Comparison of ENCODE assay signal across 39 cellular contexts in the genomic region with DNA sequence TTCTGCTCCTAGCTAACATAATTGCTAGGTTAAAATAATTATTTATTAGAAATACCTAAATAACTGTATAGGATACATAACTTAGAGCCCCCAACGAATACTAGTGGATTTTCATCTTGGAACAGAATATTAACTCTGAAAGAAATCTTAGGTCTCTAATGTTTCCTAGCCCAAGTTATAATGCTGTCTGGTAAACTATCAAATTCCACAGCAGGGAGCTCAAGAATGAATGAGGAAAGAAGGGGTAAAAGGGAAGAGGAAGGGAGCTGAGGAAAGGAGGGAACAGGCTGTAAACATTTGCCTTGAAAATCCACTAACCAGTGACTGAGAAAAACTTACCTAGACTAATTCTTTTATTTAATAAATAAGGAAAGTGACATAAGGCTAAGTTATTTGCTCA.
"Had no signal": no experiment of that assay in that cellular context is flagged by ENCODE, and none has a peak within 500 bp of the region (broad histone marks: within the 10 kb centered on the region; RNA-seq: fewer than 3 reads in every experiment).

No MANE protein-coding gene starts in this region.

- H3K9me3 Mint-ChIP-seq: activated naive CD4-positive, alpha-beta T cell treated with anti-CD3 and anti-CD28 coated beads for 36 hours; activated naive CD4-positive, alpha-beta T cell treated with anti-CD3 and anti-CD28 coated beads, Interleukin-2, amount 10 ng/mL, durations not matched to agents 7 days and 5 days; activated naive CD4-positive, alpha-beta T cell treated with anti-CD3 and anti-CD28 coated beads, Interleukin-2, amount 50 U/mL, for 24 hours; activated naive CD4-positive, alpha-beta T cell treated with anti-CD3 and anti-CD28 coated beads, Interleukin-2, amount 50 U/mL, for 72 hours; activated naive CD8-positive, alpha-beta T cell treated with anti-CD3 and anti-CD28 coated beads, Interleukin-2, amount 10 ng/mL, durations not matched to agents 7 days and 5 days; activated naive CD8-positive, alpha-beta T cell treated with anti-CD3 and anti-CD28 coated beads, Interleukin-2, amount 50 U/mL, for 24 hours; activated T-cell treated with anti-CD3 and anti-CD28 coated beads, Interleukin-2, amount 50 U/mL, for 24 hours; activated T-cell treated with anti-CD3 and anti-CD28 coated beads, Interleukin-2, amount 50 U/mL, for 4 hours; activated T-cell treated with anti-CD3 and anti-CD28 coated beads, Interleukin-2, amount 50 U/mL, for 72 hours; activated T-helper 1 cell treated with anti-CD3 and anti-CD28 coated beads, Interleukin-12 subunit alpha, Interleukin-12 subunit beta, Interleukin-2, Interleukin-4 antibody, amounts not matched to agents 30 ng/mL and 10 ng/mL and 1 ng/mL, durations not matched to agents 14 hours and 24 hours and 36 hours; activated T-helper 17 cell treated with anti-CD3 and anti-CD28 coated beads, Interleukin-2, amount 50 U/mL, for 72 hours; activated T-helper 2 cell treated with anti-CD3 and anti-CD28 coated beads, Interferon-gamma antibody, Interleukin-2, Interleukin-4, amounts not matched to agents 10 μg/mL and 5 μg/mL and 100 μg/mL, durations not matched to agents 14 hours and 24 hours and 36 hours; central memory CD8-positive, alpha-beta T cell had no signal

- H3K4me1 ChIP-seq: adrenal gland, ascending aorta, body of pancreas, breast epithelium had no signal

- H3K27ac ChIP-seq: adrenal gland, ascending aorta, body of pancreas, brain microvascular endothelial cell, breast epithelium, cardiac muscle cell had no signal

- H3K27me3 ChIP-seq: adrenal gland, ascending aorta, body of pancreas, brain microvascular endothelial cell, breast epithelium, cardiac muscle cell had no signal

- ATAC-seq: activated naive CD4-positive, alpha-beta T cell treated with anti-CD3 and anti-CD28 coated beads, Interleukin-2, amount 50 U/mL, for 72 hours; activated naive CD8-positive, alpha-beta T cell treated with anti-CD3 and anti-CD28 coated beads, Interleukin-2, amount 50 U/mL, for 24 hours; activated T-cell treated with anti-CD3 and anti-CD28 coated beads, Interleukin-2, amount 50 U/mL, for 4 hours; activated T-cell treated with anti-CD3 and anti-CD28 coated beads, Interleukin-2, amount 50 U/mL, for 72 hours; activated T-helper 17 cell treated with anti-CD3 and anti-CD28 coated beads, Interleukin-2, amount 50 U/mL, for 72 hours; body of pancreas had no signal

- FAIRE-seq: astrocyte, bronchial epithelial cell had no signal

- H3K27me3 Mint-ChIP-seq: activated naive CD4-positive, alpha-beta T cell treated with anti-CD3 and anti-CD28 coated beads, Interleukin-2, amount 10 ng/mL, durations not matched to agents 7 days and 5 days; activated naive CD4-positive, alpha-beta T cell treated with anti-CD3 and anti-CD28 coated beads, Interleukin-2, amount 50 U/mL, for 24 hours; activated naive CD8-positive, alpha-beta T cell; activated naive CD8-positive, alpha-beta T cell treated with anti-CD3 and anti-CD28 coated beads for 36 hours; activated naive CD8-positive, alpha-beta T cell treated with anti-CD3 and anti-CD28 coated beads, Interleukin-2, amount 10 ng/mL, durations not matched to agents 7 days and 5 days; activated naive CD8-positive, alpha-beta T cell treated with anti-CD3 and anti-CD28 coated beads, Interleukin-2, amount 50 U/mL, for 24 hours; activated T-cell treated with anti-CD3 and anti-CD28 coated beads, Interleukin-2, amount 50 U/mL, for 24 hours; activated T-helper 17 cell treated with anti-CD3 and anti-CD28 coated beads, Interleukin-2, amount 50 U/mL, for 72 hours; brain; central memory CD8-positive, alpha-beta T cell had no signal

- H3K27ac Mint-ChIP-seq: activated naive CD4-positive, alpha-beta T cell treated with anti-CD3 and anti-CD28 coated beads for 36 hours; activated naive CD4-positive, alpha-beta T cell treated with anti-CD3 and anti-CD28 coated beads, Interleukin-2, amount 10 ng/mL, durations not matched to agents 7 days and 5 days; activated naive CD4-positive, alpha-beta T cell treated with anti-CD3 and anti-CD28 coated beads, Interleukin-2, amount 50 U/mL, for 24 hours; activated naive CD4-positive, alpha-beta T cell treated with anti-CD3 and anti-CD28 coated beads, Interleukin-2, amount 50 U/mL, for 72 hours; activated naive CD8-positive, alpha-beta T cell; activated naive CD8-positive, alpha-beta T cell treated with anti-CD3 and anti-CD28 coated beads for 36 hours; activated naive CD8-positive, alpha-beta T cell treated with anti-CD3 and anti-CD28 coated beads, Interleukin-2, amount 10 ng/mL, durations not matched to agents 7 days and 5 days; activated naive CD8-positive, alpha-beta T cell treated with anti-CD3 and anti-CD28 coated beads, Interleukin-2, amount 50 U/mL, for 24 hours; activated T-cell treated with anti-CD3 and anti-CD28 coated beads, Interleukin-2, amount 50 U/mL, for 24 hours; activated T-cell treated with anti-CD3 and anti-CD28 coated beads, Interleukin-2, amount 50 U/mL, for 72 hours; activated T-helper 1 cell treated with anti-CD3 and anti-CD28 coated beads, Interleukin-12 subunit alpha, Interleukin-12 subunit beta, Interleukin-2, Interleukin-4 antibody, amounts not matched to agents 30 ng/mL and 10 ng/mL and 1 ng/mL, durations not matched to agents 14 hours and 24 hours and 36 hours; activated T-helper 17 cell treated with anti-CD3 and anti-CD28 coated beads, Interleukin-2, amount 50 U/mL, for 72 hours; activated T-helper 2 cell treated with anti-CD3 and anti-CD28 coated beads, Interferon-gamma antibody, Interleukin-2, Interleukin-4, amounts not matched to agents 10 μg/mL and 5 μg/mL and 100 μg/mL, durations not matched to agents 14 hours and 24 hours and 36 hours; brain had no signal

- H3K36me3 ChIP-seq: adrenal gland, ascending aorta, brain microvascular endothelial cell, breast epithelium, cardiac muscle cell had no signal

- H3K4me3 Mint-ChIP-seq: activated naive CD4-positive, alpha-beta T cell treated with anti-CD3 and anti-CD28 coated beads for 36 hours; activated naive CD4-positive, alpha-beta T cell treated with anti-CD3 and anti-CD28 coated beads, Interleukin-2, amount 10 ng/mL, durations not matched to agents 7 days and 5 days; activated naive CD4-positive, alpha-beta T cell treated with anti-CD3 and anti-CD28 coated beads, Interleukin-2, amount 50 U/mL, for 24 hours; activated naive CD8-positive, alpha-beta T cell; activated naive CD8-positive, alpha-beta T cell treated with anti-CD3 and anti-CD28 coated beads for 36 hours; activated naive CD8-positive, alpha-beta T cell treated with anti-CD3 and anti-CD28 coated beads, Interleukin-2, amount 10 ng/mL, durations not matched to agents 7 days and 5 days; activated naive CD8-positive, alpha-beta T cell treated with anti-CD3 and anti-CD28 coated beads, Interleukin-2, amount 50 U/mL, for 24 hours; activated T-cell treated with anti-CD3 and anti-CD28 coated beads, Interleukin-2, amount 50 U/mL, for 24 hours; activated T-cell treated with anti-CD3 and anti-CD28 coated beads, Interleukin-2, amount 50 U/mL, for 4 hours; activated T-cell treated with anti-CD3 and anti-CD28 coated beads, Interleukin-2, amount 50 U/mL, for 72 hours; activated T-helper 1 cell treated with anti-CD3 and anti-CD28 coated beads, Interleukin-12 subunit alpha, Interleukin-12 subunit beta, Interleukin-2, Interleukin-4 antibody, amounts not matched to agents 30 ng/mL and 10 ng/mL and 1 ng/mL, durations not matched to agents 14 hours and 24 hours and 36 hours; activated T-helper 17 cell treated with anti-CD3 and anti-CD28 coated beads, Interleukin-2, amount 50 U/mL, for 72 hours; brain; central memory CD8-positive, alpha-beta T cell had no signal

- DNase-seq: activated effector memory CD4-positive, alpha-beta T cell treated with anti-CD3 and anti-CD28 coated beads, Interleukin-2, amount 50 U/mL, for 16 hours; activated effector memory CD4-positive, alpha-beta T cell treated with Interleukin-2 at 50 U/mL for 16 hours; activated gamma-delta T cell; activated gamma-delta T cell treated with Interleukin-2 at 50 U/mL for 16 hours; activated naive CD4-positive, alpha-beta T cell; activated naive CD4-positive, alpha-beta T cell treated with anti-CD3 and anti-CD28 coated beads for 36 hours; activated naive CD4-positive, alpha-beta T cell treated with anti-CD3 and anti-CD28 coated beads, Interleukin-2, amount 10 ng/mL, durations not matched to agents 7 days and 5 days; activated naive CD4-positive, alpha-beta T cell treated with anti-CD3 and anti-CD28 coated beads, Interleukin-2, amount 50 U/mL, for 16 hours; activated naive CD4-positive, alpha-beta T cell treated with Interleukin-2 at 50 U/mL for 16 hours; activated naive CD8-positive, alpha-beta T cell treated with anti-CD3 and anti-CD28 coated beads for 36 hours; activated naive CD8-positive, alpha-beta T cell treated with anti-CD3 and anti-CD28 coated beads, Interleukin-2, amount 10 ng/mL, durations not matched to agents 7 days and 5 days; activated naive CD8-positive, alpha-beta T cell treated with anti-CD3 and anti-CD28 coated beads, Interleukin-2, amount 50 U/mL, for 24 hours; activated T-cell treated with anti-CD3 and anti-CD28 coated beads, Interleukin-2, amount 50 U/mL, for 24 hours; activated T-cell treated with anti-CD3 and anti-CD28 coated beads, Interleukin-2, amount 50 U/mL, for 4 hours; activated T-cell treated with anti-CD3 and anti-CD28 coated beads, Interleukin-2, amount 50 U/mL, for 48 hours; activated T-cell treated with anti-CD3 and anti-CD28 coated beads, Interleukin-2, amount 50 U/mL, for 72 hours; adrenal gland; amniotic stem cell; amygdala; anterior cingulate cortex; aorta; body of pancreas; brain microvascular endothelial cell; caudate nucleus; central memory CD4-positive, alpha-beta T cell; cerebellar nuclear complex had no signal

- H3K4me3 ChIP-seq: adrenal gland, ascending aorta, body of pancreas, breast epithelium, cardiac muscle cell had no signal

- H3K9me3 ChIP-seq: adrenal gland, ascending aorta, body of pancreas, breast epithelium had no signal

- H3K4me1 Mint-ChIP-seq: activated naive CD4-positive, alpha-beta T cell treated with anti-CD3 and anti-CD28 coated beads, Interleukin-2, amount 10 ng/mL, durations not matched to agents 7 days and 5 days; activated naive CD4-positive, alpha-beta T cell treated with anti-CD3 and anti-CD28 coated beads, Interleukin-2, amount 50 U/mL, for 24 hours; activated naive CD8-positive, alpha-beta T cell treated with anti-CD3 and anti-CD28 coated beads for 36 hours; activated naive CD8-positive, alpha-beta T cell treated with anti-CD3 and anti-CD28 coated beads, Interleukin-2, amount 10 ng/mL, durations not matched to agents 7 days and 5 days; activated naive CD8-positive, alpha-beta T cell treated with anti-CD3 and anti-CD28 coated beads, Interleukin-2, amount 50 U/mL, for 24 hours; activated T-helper 17 cell treated with anti-CD3 and anti-CD28 coated beads, Interleukin-2, amount 50 U/mL, for 72 hours; brain; central memory CD8-positive, alpha-beta T cell had no signal
